ENCODE assay signal across 24 cellular contexts in the genomic region with DNA sequence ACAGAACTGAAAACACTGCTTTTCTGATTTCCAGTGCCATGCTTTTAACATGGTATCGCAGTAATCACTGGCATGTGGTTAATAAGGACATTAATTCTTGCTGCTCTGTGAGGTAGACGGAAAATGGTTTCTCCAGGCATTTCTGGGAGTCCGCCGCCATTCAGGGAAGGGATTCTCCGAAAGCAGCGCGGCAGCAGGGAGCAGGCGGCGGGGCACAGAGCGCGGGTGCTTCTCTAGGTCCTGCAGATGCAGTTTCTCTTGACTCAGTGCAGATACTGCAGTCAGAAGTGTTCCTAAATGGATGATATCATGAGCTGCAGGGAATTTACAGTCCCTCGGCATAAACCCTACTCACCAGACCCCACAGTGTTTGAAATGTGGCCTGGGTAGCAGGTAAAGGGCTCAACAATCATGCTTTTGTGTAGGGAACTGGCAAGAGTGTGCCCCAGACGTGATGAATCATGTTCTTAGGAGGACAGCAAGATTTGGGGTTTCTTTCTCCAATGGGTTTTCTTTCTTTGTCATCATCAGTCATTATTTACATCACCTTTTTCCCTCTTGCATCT.
"Had no signal": no experiment of that assay in that cellular context is flagged by ENCODE, and none has a peak within 500 bp of the region (broad histone marks: within the 10 kb centered on the region; RNA-seq: fewer than 3 reads in every experiment).

No MANE protein-coding gene starts in this region.

- H3K9me3 Mint-ChIP-seq: T-helper 1 cell treated with Interleukin-12 subunit alpha and Interleukin-12 subunit beta and Interleukin-4 antibody, amounts not matched to agents 30 μg/mL and 1 μg/mL, for 36 hours had no signal

- DNase-seq: activated CD4-positive, alpha-beta T cell treated with anti-CD3 and anti-CD28 coated beads, Interleukin-2, amount 50 U/mL, for 1 hour; activated CD4-positive, CD25-positive, alpha-beta regulatory T cell; activated CD8-positive, alpha-beta memory T cell treated with anti-CD3 and anti-CD28 coated beads, Interleukin-2, amount 50 U/mL, for 4 hours; activated CD8-positive, alpha-beta T cell treated with anti-CD3 and anti-CD28 coated beads for 36 hours; activated naive CD4-positive, alpha-beta T cell treated with anti-CD3 and anti-CD28 coated beads, Interleukin-2, amount 50 U/mL, for 16 hours; activated naive CD8-positive, alpha-beta T cell treated with anti-CD3 and anti-CD28 coated beads, Interleukin-2, amount 10 ng/mL, durations not matched to agents 7 days and 5 days; adrenal gland; anterior cingulate cortex; body of pancreas; central memory CD4-positive, alpha-beta T cell; Kasumi-1; KBM-7; NCI-H1105 treated with DMSO at 0.1 percent for 48 hours; NCI-H146; NCI-H187 treated with DMSO at 0.1 percent for 48 hours; NCI-H2081 treated with DMSO at 0.1 percent for 48 hours; NCI-H446; NCI-H524; PC-3; SHP77; SW 1271 had no signal

- H3K27me3 ChIP-seq: body of pancreas had no signal

- H3K4me1 ChIP-seq: adrenal gland, body of pancreas, SJSA1 had no signal

- H3K4me1 Mint-ChIP-seq: activated naive CD8-positive, alpha-beta T cell treated with anti-CD3 and anti-CD28 coated beads, Interleukin-2, amount 10 ng/mL, durations not matched to agents 7 days and 5 days had no signal

- H3K27ac Mint-ChIP-seq: activated CD8-positive, alpha-beta T cell treated with anti-CD3 and anti-CD28 coated beads for 36 hours; activated naive CD8-positive, alpha-beta T cell treated with anti-CD3 and anti-CD28 coated beads, Interleukin-2, amount 10 ng/mL, durations not matched to agents 7 days and 5 days; T-helper 1 cell treated with Interleukin-12 subunit alpha and Interleukin-12 subunit beta and Interleukin-4 antibody, amounts not matched to agents 30 μg/mL and 1 μg/mL, for 36 hours had no signal

- H3K9me3 ChIP-seq: adrenal gland, body of pancreas, SJSA1 had no signal

- H3K4me3 Mint-ChIP-seq: activated CD8-positive, alpha-beta T cell treated with anti-CD3 and anti-CD28 coated beads for 36 hours; activated naive CD8-positive, alpha-beta T cell treated with anti-CD3 and anti-CD28 coated beads, Interleukin-2, amount 10 ng/mL, durations not matched to agents 7 days and 5 days; T-helper 1 cell treated with Interleukin-12 subunit alpha and Interleukin-12 subunit beta and Interleukin-4 antibody, amounts not matched to agents 30 μg/mL and 1 μg/mL, for 36 hours had no signal

- H3K27me3 Mint-ChIP-seq: activated naive CD8-positive, alpha-beta T cell treated with anti-CD3 and anti-CD28 coated beads, Interleukin-2, amount 10 ng/mL, durations not matched to agents 7 days and 5 days had no signal

- H3K36me3 Mint-ChIP-seq: activated naive CD8-positive, alpha-beta T cell treated with anti-CD3 and anti-CD28 coated beads, Interleukin-2, amount 10 ng/mL, durations not matched to agents 7 days and 5 days had no signal

- H3K27ac ChIP-seq: adrenal gland, body of pancreas, SJSA1 had no signal

- ATAC-seq: activated CD8-positive, alpha-beta T cell treated with anti-CD3 and anti-CD28 coated beads for 36 hours; body of pancreas; PC-3; SK-N-SH treated with all-trans-retinoic acid at 6 μM for 48 hours had no signal
